13 cellular contexts compared by ENCODE assay signal in genomic region chr5:131610198-131611063, GRCh38. TPM values are rescaled to one million over a fixed set of nuclear protein-coding genes. Genes with fewer than 3 reads are reported as not detected.
A peak's percentile ranks its signal among the peaks of the same experiment; 100 is the strongest.
DNase-seq lines count a peak whose midpoint lies in the region; ATAC-seq, FAIRE-seq and TF ChIP-seq lines count a peak whose summit lies in the region.
"Had no signal": no experiment of that assay in that cellular context is flagged by ENCODE, and none has a peak within 500 bp of the region (broad histone marks: within the 10 kb centered on the region; RNA-seq: fewer than 3 reads in every experiment).

No MANE protein-coding gene starts in this region.

- CTCF ChIA-PET in AG04449 (lab: Yijun Ruan, JAX) (interaction anchor here (0.7 to 2.5 kb wide), 6 partner anchors 9 to 452 kb away, joined by 3 to 13 read pairs (median 5); no protein-coding TSS in a partner anchor), K562 (lab: Yijun Ruan, JAX; ENCODE audit: low intra/inter-chr PET ratio) (no interaction called here)

- H3K4me1 ChIP-seq in K562 (replicated peaks in 1 of 2; ENCODE audit: control insufficient read depth in 2 of 2, insufficient read depth in 2 of 2, low read length in 2 of 2), result peaks cover 11 to 40% of the 10 kb centered on the region in 2 experiments; a peak in 4 of 5 replicates
- H3K4me1 ChIP-seq: testis had no signal

- no peak for TF ChIP-seq POLR2A in K562 (conservative IDR thresholded peaks at IDR 0.05)

- peaks cover 1% of the 10 kb centered on the region for H3K9me3 Mint-ChIP-seq in glutamatergic neuron (ENCODE audit: unreplicated experiment)
- H3K9me3 Mint-ChIP-seq in activated T-cell treated with anti-CD3 and anti-CD28 coated beads, Interleukin-2, amount 50 U/mL, for 24 hours, result peaks cover 6% of the 10 kb centered on the region
- H3K9me3 Mint-ChIP-seq: activated T-cell treated with anti-CD3 and anti-CD28 coated beads, Interleukin-2, amount 50 U/mL, for 4 hours had no signal

- POLR2A ChIA-PET in AG04449 (lab: Yijun Ruan, JAX), result no interaction called here
- POLR2A ChIA-PET in K562 (lab: Yijun Ruan, JAX), result interaction anchor here (0.5 to 1.7 kb wide), 6 partner anchors 9 to 96 kb away, joined by 3 to 6 read pairs (median 4); no protein-coding TSS in a partner anchor

- H3K4me3 ChIP-seq in AG04449 (ENCODE audit: low read depth, low read length), result no peak overlapping the region
- H3K4me3 ChIP-seq in K562, result no peak overlapping the region
- H3K4me3 ChIP-seq: lower lobe of right lung, testis had no signal

- WGBS in K562 (ENCODE audit: insufficient coverage, low coverage, missing lambda C conversion rate), result 50% methylated on average over 6 of the region's 6 CpGs

- no TSS peak for BruUV-seq in K562 (replicated peaks; lab: Mats Ljungman, UMichigan)

- peaks cover 11% of the 10 kb centered on the region for H3K4me1 Mint-ChIP-seq in glutamatergic neuron (ENCODE audit: low read depth, unreplicated experiment)
- peaks cover 69% of the 10 kb centered on the region for H3K4me1 Mint-ChIP-seq in activated T-cell treated with anti-CD3 and anti-CD28 coated beads, Interleukin-2, amount 50 U/mL, for 24 hours (ENCODE audit: low read depth)

- H3K9me1 ChIP-seq in K562 (ENCODE audit: control insufficient read depth, insufficient read depth, low read length), result no peaks in the 10 kb centered on the region

- no peak for TF ChIP-seq EP300 in K562 (IDR thresholded peaks at IDR 0.05; ENCODE audit: low read length)

- no peaks in the 10 kb centered on the region for H3K36me3 Mint-ChIP-seq in glutamatergic neuron (ENCODE audit: unreplicated experiment)
- peaks cover 43% of the 10 kb centered on the region for H3K36me3 Mint-ChIP-seq in activated T-cell treated with anti-CD3 and anti-CD28 coated beads, Interleukin-2, amount 50 U/mL, for 24 hours (ENCODE audit: low read depth)

- no peaks in the 10 kb centered on the region for H3K27me3 ChIP-seq in K562 (ENCODE audit: control insufficient read depth in 2 of 2, insufficient read depth in 2 of 2, low read length in 2 of 2)
- H3K27me3 ChIP-seq: testis had no signal

- H3K79me2 ChIP-seq in K562 (ENCODE audit: control insufficient read depth, insufficient read depth, low read length), result peaks cover 97% of the 10 kb centered on the region

- intact Hi-C loops in K562 (cut with micrococcal nuclease), result no loop called here

- H2AFZ ChIP-seq in K562 (ENCODE audit: low read depth, low read length), result no peak overlapping the region

- in situ Hi-C loops in K562 (cut with MboI), result no loop called here

- peak; percentile 19 for ATAC-seq in K562
- ATAC-seq: activated T-cell treated with anti-CD3 and anti-CD28 coated beads, Interleukin-2, amount 50 U/mL, for 4 hours had no signal

- peak; percentile 85 for DNase-seq in AG04449 (ENCODE audit: low read depth, low spot score)
- DNase-seq in HPDE6-E6E7 (ENCODE audit: extremely low spot score), result peak; percentile 29
- DNase-seq in K562 (ENCODE audit: extremely low read depth in 1 of 4, low spot score in 3 of 4), result no peak
- DNase-seq in kidney glomerular epithelial cell (lab: John Stamatoyannopoulos, UW), result peak; percentile 80
- DNase-seq in NCI-H510A (lab: John Stamatoyannopoulos, UW), result no peak
- no peak for DNase-seq in inferior parietal cortex (ENCODE audit: extremely low spot score)
- DNase-seq in glutamatergic neuron, result no peak
- no peak for DNase-seq in activated T-cell treated with anti-CD3 and anti-CD28 coated beads, Interleukin-2, amount 50 U/mL, for 24 hours
- DNase-seq: activated T-cell treated with anti-CD3 and anti-CD28 coated beads, Interleukin-2, amount 50 U/mL, for 4 hours; lower lobe of right lung; testis had no signal

- no peak for TF ChIP-seq RAD21 in K562 (CRISPR knock-in tag; conservative IDR thresholded peaks at IDR 0.05 in 1 of 2, IDR thresholded peaks at IDR 0.05 in 1 of 2)

- H4K20me1 ChIP-seq in K562 (replicated peaks; ENCODE audit: control insufficient read depth, insufficient read depth, low read length), result peaks cover 23% of the 10 kb centered on the region

- peaks cover 3% of the 10 kb centered on the region; the same call in 1 of the 3 replicates for H3K36me3 ChIP-seq in K562 (ENCODE audit: control insufficient read depth, insufficient read depth, low read length)
- H3K36me3 ChIP-seq: lower lobe of right lung had no signal

- no peak for FAIRE-seq in K562 (lab: Jason Lieb, UNC)
- FAIRE-seq: GM18507 had no signal

- no peak overlapping the region for H3K4me3 Mint-ChIP-seq in glutamatergic neuron (ENCODE audit: unreplicated experiment)
- H3K4me3 Mint-ChIP-seq in activated T-cell treated with anti-CD3 and anti-CD28 coated beads, Interleukin-2, amount 50 U/mL, for 24 hours, result no peak overlapping the region
- H3K4me3 Mint-ChIP-seq: activated T-cell treated with anti-CD3 and anti-CD28 coated beads, Interleukin-2, amount 50 U/mL, for 4 hours had no signal

- H3K9ac ChIP-seq in K562 (ENCODE audit: insufficient read depth in 1 of 2, low read depth in 2 of 2, low read length in 2 of 2), result no peak overlapping the region

- no peak overlapping the region for H3K4me2 ChIP-seq in K562 (ENCODE audit: insufficient read depth, low read length)

- no peak overlapping the region for H3K27ac Mint-ChIP-seq in glutamatergic neuron (ENCODE audit: unreplicated experiment)
- no peak overlapping the region for H3K27ac Mint-ChIP-seq in activated T-cell treated with anti-CD3 and anti-CD28 coated beads, Interleukin-2, amount 50 U/mL, for 24 hours

- peak overlapping the region; percentile 9; the same call in 1 of the 3 replicates for H3K27ac ChIP-seq in K562 (ENCODE audit: extremely low read depth, low read depth, low read length)
- H3K27ac ChIP-seq: C4-2B, lower lobe of right lung, testis had no signal

- H3K9me3 ChIP-seq in K562 (replicated peaks; ENCODE audit: control insufficient read depth, insufficient read depth, low read depth, low read length), result no peaks in the 10 kb centered on the region
- H3K9me3 ChIP-seq: lower lobe of right lung, testis had no signal

- no peaks in the 10 kb centered on the region for H3K27me3 Mint-ChIP-seq in glutamatergic neuron (ENCODE audit: unreplicated experiment)
- no peaks in the 10 kb centered on the region for H3K27me3 Mint-ChIP-seq in activated T-cell treated with anti-CD3 and anti-CD28 coated beads, Interleukin-2, amount 50 U/mL, for 24 hours

- TF ChIP-seq CTCF in AG04449 (IDR thresholded peaks at IDR 0.05; ENCODE audit: insufficient read depth, low read length, missing control alignments) (no peak), K562 (IDR thresholded peaks at IDR 0.05 in 2 of 3, conservative IDR thresholded peaks at IDR 0.05 in 1 of 3; ENCODE audit: insufficient read depth in 2 of 3, low read depth in 1 of 3, low read length in 3 of 3) (no peak), glutamatergic neuron (IDR thresholded peaks at IDR 0.05; ENCODE audit: partially characterized antibody, unreplicated experiment) (no peak)

TF ChIP-seq in K562, 482 proteins besides CTCF, POLR2A, EP300 and RAD21:
- TF ChIP-seq MYNN (IDR thresholded peaks at IDR 0.05) (peak; percentile 30; the same call in 1 of the 2 replicates), MYNN (CRISPR knock-in tag; IDR thresholded peaks at IDR 0.05) (no peak), NR4A1 (CRISPR knock-in tag; IDR thresholded peaks at IDR 0.05) (no peak), NR4A1 (tag; IDR thresholded peaks at IDR 0.05) (no peak)

RNA-seq across cellular contexts. Expression of gene RAPGEF6, which starts 24.6 kb away (rescaled TPM):
- total RNA-seq in K562 (2011; cell fraction: chromatin; rRNA removed; ENCODE audit: low replicate concordance), result 73.3 and 301 TPM in 2 replicates
- total RNA-seq in K562 (2011; cell fraction: nucleolus; rRNA removed), result 30.5 and 43.6 TPM in 2 replicates
- 73.5 and 111 TPM in 2 replicates for total RNA-seq in K562 (2011; cell fraction: nucleoplasm; rRNA removed)
- total RNA-seq in K562 (2014; rRNA removed), result 12.7 and 13.7 TPM in 2 replicates
- 23.4 and 24.9 TPM in 2 replicates for total RNA-seq in K562 (2014; rRNA removed; fragmentation: Illumina TruSeq; extraction: Trizol)
- total RNA-seq in K562 (2015; rRNA removed; fragmentation: Illumina TruSeq; extraction: Trizol), result 18.5 and 20.5 TPM in 2 replicates
- total RNA-seq in K562 (2021), result 16.8 and 17.7 TPM in 2 replicates
- polyA plus RNA-seq in K562 (2011; rRNA removed), result 13.9 and 17.1 TPM in 2 replicates
- polyA plus RNA-seq in K562 (2011; cell fraction: cytosol; rRNA removed), result 6.1 and 7.1 TPM in 2 replicates
- 20.9 and 22.2 TPM in 2 replicates for polyA plus RNA-seq in K562 (2011; cell fraction: nucleus; rRNA removed)
- polyA plus RNA-seq in K562 (2012), result 6.6 and 7.2 TPM in 2 replicates
- 9.9 and 10.9 TPM in 2 replicates for polyA plus RNA-seq in K562 (2014; fragmentation: Illumina TruSeq; extraction: Trizol)
- 1 to 10 TPM; 2.7 to 3.6 TPM for polyA plus RNA-seq in K562 (2014; fragmentation: Nextera tagmentation; extraction: Ambion mirVana)
- polyA plus RNA-seq in K562 (2014; rRNA removed), result 7.7 and 12.5 TPM in 2 replicates
- 163 and 185 TPM in 2 replicates for polyA minus RNA-seq in K562 (2011; rRNA and poly(A)+ RNA removed)
- 19.0 and 22.0 TPM in 2 replicates for polyA minus RNA-seq in K562 (2011; cell fraction: cytosol; rRNA and poly(A)+ RNA removed)
- 56.8 and 88.0 TPM in 2 replicates for polyA minus RNA-seq in K562 (2011; cell fraction: nucleus; rRNA and poly(A)+ RNA removed)
- 278 TPM for total RNA-seq in glutamatergic neuron (ENCODE audit: unreplicated experiment)

Comparison
In these comparisons a context has a peak if more than half of its experiments do, and no peak if none do; other contexts are left out.
1. DNase-seq: peak in AG04449 (single experiment), HPDE6-E6E7 (single experiment) and kidney glomerular epithelial cell (single experiment); none in K562 (0 of 4), NCI-H510A (single experiment), inferior parietal cortex (single experiment), glutamatergic neuron (single experiment) and activated T-cell treated with anti-CD3 and anti-CD28 coated beads, Interleukin-2, amount 50 U/mL, for 24 hours (single experiment).